ENCODE assay signal across 7 cellular contexts in the genomic region with DNA sequence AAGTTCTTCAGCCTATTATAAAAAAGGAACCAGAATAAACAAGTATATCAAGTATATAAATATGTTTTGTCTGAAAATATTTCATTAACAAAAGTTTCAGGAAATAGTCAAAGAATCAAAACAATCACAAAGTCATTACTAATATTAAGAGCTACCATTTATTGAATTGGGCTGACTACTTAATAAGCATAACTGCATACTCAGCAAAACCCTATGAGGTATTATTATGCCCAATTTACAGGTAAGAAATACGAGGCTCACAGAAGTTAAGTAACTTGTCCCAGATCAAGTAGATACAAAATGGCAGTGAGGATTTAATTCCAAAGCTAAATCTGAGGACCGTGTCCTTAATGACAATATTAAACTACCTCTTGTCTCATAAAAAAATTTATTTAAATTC.
"Had no signal": no experiment of that assay in that cellular context is flagged by ENCODE, and none has a peak within 500 bp of the region (broad histone marks: within the 10 kb centered on the region; RNA-seq: fewer than 3 reads in every experiment).

No MANE protein-coding gene starts in this region.

- ATAC-seq: GM23338 had no signal

- DNase-seq: H9, HCEC 1CT, Kasumi-1, KG1 had no signal

- H3K9me3 Mint-ChIP-seq: GM23338, H9, IgD-negative memory B cell had no signal

- H3K4me2 ChIP-seq: GM23338 had no signal

- H2AFZ ChIP-seq: GM23338 had no signal

- H3K4me3 ChIP-seq: GM23338 had no signal

- H3K27ac Mint-ChIP-seq: GM23338, H9, IgD-negative memory B cell had no signal

- H3K27ac ChIP-seq: HL-60 had no signal

- H3K36me3 Mint-ChIP-seq: IgD-negative memory B cell had no signal
